ENCODE assay signal across 7 cellular contexts in the genomic region with DNA sequence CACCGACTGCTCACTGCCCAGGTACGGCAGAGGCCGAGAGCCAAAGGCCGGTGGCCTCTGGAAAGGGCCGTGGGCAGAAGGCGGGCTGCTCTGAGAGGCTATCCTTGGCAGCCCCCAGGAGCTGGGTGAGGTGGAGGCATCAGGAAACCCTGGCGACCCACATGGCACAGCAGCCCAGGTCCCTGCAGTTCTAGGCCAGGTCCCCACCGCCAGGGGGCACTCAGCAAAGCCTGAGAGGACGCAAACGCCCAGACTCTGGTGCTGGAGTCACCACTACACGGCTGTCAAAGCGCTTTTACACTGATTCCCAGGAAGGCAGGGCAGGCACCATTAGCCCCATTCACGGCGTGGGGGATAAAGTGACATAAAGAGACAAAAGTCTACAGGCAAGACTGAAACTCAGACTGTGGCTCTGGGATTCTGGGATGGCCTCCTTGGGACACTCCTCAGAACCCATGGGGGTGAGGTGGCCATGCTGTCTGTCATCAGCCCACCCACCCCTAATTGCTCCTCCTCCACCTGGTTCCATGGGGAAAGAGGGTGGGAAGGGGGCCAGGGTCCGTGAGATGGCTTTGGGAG. TPM values are rescaled to one million over a fixed set of nuclear protein-coding genes. Genes with fewer than 3 reads are reported as not detected.
DNase-seq lines count a peak whose midpoint lies in the region; TF ChIP-seq lines count a peak whose summit lies in the region.

No MANE protein-coding gene starts in this region.

- peak; percentile 81 to 82 for DNase-seq in Kasumi-1 (lab: John Stamatoyannopoulos, UW)
- peak; percentile 55 for DNase-seq in SHP77 treated with DMSO at 0.1 percent for 48 hours (lab: John Stamatoyannopoulos, UW)
- DNase-seq in activated effector memory CD4-positive, alpha-beta T cell treated with anti-CD3 and anti-CD28 coated beads, Interleukin-2, amount 50 U/mL, for 16 hours = peak; percentile 95
- DNase-seq in foreskin melanocyte = peak; percentile 45
- peak; percentile 57 for DNase-seq in occipital lobe (lab: John Stamatoyannopoulos, UW)
- DNase-seq in superior temporal gyrus (ENCODE audit: extremely low spot score) = peak; percentile 81

- H3K4me3 ChIP-seq in GM12875 (ENCODE audit: low read depth, low read length) = no peak overlapping the region

- TF ChIP-seq CTCF in GM12875 (IDR thresholded peaks at IDR 0.05; ENCODE audit: borderline replicate concordance, insufficient read depth, low read depth, low read length) = peak; percentile 96

RNA-seq across cellular contexts. Expression of gene PLEKHG5, which starts 4.9 kb away (rescaled TPM):
- total RNA-seq in occipital lobe = 25.6 TPM

RNA-seq across cellular contexts. Expression of gene TNFRSF25, which starts 20.5 kb away (rescaled TPM):
- 9.5 TPM for total RNA-seq in occipital lobe

Comparison
In these comparisons a context has a peak if more than half of its experiments do, and no peak if none do; other contexts are left out.
1. DNase-seq: peak in every context shown above with its lines; median percentile 95 in activated effector memory CD4-positive, alpha-beta T cell treated with anti-CD3 and anti-CD28 coated beads, Interleukin-2, amount 50 U/mL, for 16 hours; 82 in Kasumi-1; 81 in superior temporal gyrus; 57 in occipital lobe; 55 in SHP77 treated with DMSO at 0.1 percent for 48 hours; 45 in foreskin melanocyte.